1 cellular context compared by ENCODE assay signal in genomic region chr6:136593748-136594490, GRCh38.
TF ChIP-seq lines count a peak whose summit lies in the region.

No MANE protein-coding gene starts in this region.

TF ChIP-seq in HepG2, 621 proteins besides CTCF, POLR2A, EP300 and RAD21 (continued from another document):
- TF ChIP-seq ZNF800 (CRISPR knock-in tag; IDR thresholded peaks at IDR 0.05) = no peak
- TF ChIP-seq USF2 (IDR thresholded peaks at IDR 0.05; ENCODE audit: low read depth, low read length) = no peak
- TF ChIP-seq USF2 (CRISPR knock-in tag; IDR thresholded peaks at IDR 0.05; ENCODE audit: borderline replicate concordance) = no peak
- no peak for TF ChIP-seq ZNF20 (CRISPR knock-in tag; IDR thresholded peaks at IDR 0.05)
- no peak for TF ChIP-seq ZNF567 (CRISPR knock-in tag; IDR thresholded peaks at IDR 0.05; ENCODE audit: borderline replicate concordance)
